In the genomic region with DNA sequence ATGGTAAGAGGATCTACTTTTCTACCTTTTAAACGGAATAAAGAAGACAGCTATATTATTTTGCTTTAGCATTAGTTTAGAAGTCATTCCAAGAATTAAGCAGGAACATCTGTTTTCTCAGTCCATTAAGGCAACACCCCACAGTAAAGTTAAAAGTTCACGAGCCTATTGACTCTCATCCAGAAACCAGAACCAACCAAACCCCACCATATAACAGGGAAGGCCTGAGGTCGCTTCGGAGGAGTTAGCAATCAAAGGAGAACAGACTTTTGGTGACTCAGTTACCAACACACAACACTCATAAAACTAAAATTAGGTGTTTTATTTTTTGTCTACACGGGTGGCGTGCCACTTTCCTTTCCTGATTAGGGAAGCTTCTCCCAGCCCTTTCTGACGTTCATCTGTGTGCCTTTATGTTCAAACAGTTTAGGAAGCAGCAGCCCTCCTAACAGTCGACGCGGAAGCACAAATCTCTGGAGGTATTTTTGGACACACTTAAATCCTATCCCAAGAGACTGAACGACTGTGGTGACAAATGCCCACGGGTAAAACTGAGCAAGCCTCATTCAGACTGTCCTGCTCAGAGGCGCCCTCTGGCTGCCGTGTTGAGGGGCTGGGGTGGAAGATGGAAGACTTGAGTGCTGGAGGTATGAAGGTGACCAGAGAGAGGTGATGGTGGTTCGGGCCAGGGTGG, we compare ENCODE assay signal across 8 cellular contexts. TPM values are rescaled to one million over a fixed set of nuclear protein-coding genes. Genes with fewer than 3 reads are reported as not detected.
DNase-seq lines count a peak whose midpoint lies in the region; ATAC-seq, FAIRE-seq and TF ChIP-seq lines count a peak whose summit lies in the region.

No MANE protein-coding gene starts in this region.

- no peak overlapping the region for H2BK20ac ChIP-seq in H1 (ENCODE audit: low read length)

- H3K9ac ChIP-seq in H1 (replicated peaks in 1 of 4; ENCODE audit: extremely low read depth in 1 of 4, low read depth in 3 of 4, low read length in 3 of 4), result no peak overlapping the region

- no peak overlapping the region for H3K27ac ChIP-seq in H1 (ENCODE audit: low read depth, low read length)

- H3K79me1 ChIP-seq in H1 (ENCODE audit: low read depth, low read length), result no peaks in the 10 kb centered on the region

- H2BK5ac ChIP-seq in H1 (ENCODE audit: low read depth, low read length), result no peak overlapping the region

- H3K9me3 ChIP-seq in H1 (ENCODE audit: insufficient read depth in 2 of 2, low read depth in 1 of 2, low read length in 1 of 2) (no peaks in the 10 kb centered on the region), mucosa of descending colon (no peaks in the 10 kb centered on the region)

- TF ChIP-seq EP300 in H1 (IDR thresholded peaks at IDR 0.05; ENCODE audit: borderline replicate concordance in 1 of 2, low read depth in 2 of 2, low read length in 2 of 2), result no peak

- no peak overlapping the region for H4K5ac ChIP-seq in H1 (ENCODE audit: insufficient read length, low read depth, low read length)

- H3K4ac ChIP-seq in H1 (replicated peaks; ENCODE audit: insufficient read length, low read depth, low read length), result no peak overlapping the region

- no peak overlapping the region for H3K4me2 ChIP-seq in H1 (ENCODE audit: insufficient read depth in 1 of 2, low read depth in 2 of 2, low read length in 2 of 2)

- ATAC-seq in activated CD8-positive, alpha-beta T cell treated with anti-CD3 and anti-CD28 coated beads for 36 hours, result peak; percentile 89
- ATAC-seq in mucosa of descending colon (peak; percentile 76), GM19324 (IDR thresholded peaks at IDR 0.05; ENCODE audit: low FRiP score, unreplicated experiment) (no peak)

- no peak overlapping the region for H3K23ac ChIP-seq in H1 (ENCODE audit: insufficient read length)

- POLR2A ChIA-PET in activated CD8-positive, alpha-beta T cell treated with anti-CD3 and anti-CD28 coated beads for 36 hours (lab: Charles Lee), result interaction anchor here (0.6 to 1.1 kb wide), 2 partner anchors 41 to 103 kb away, joined by 3 read pairs; no protein-coding TSS in a partner anchor
- POLR2A ChIA-PET in H1 (lab: Charles Lee; ENCODE audit: partially characterized antibody), result interaction anchor here (1.2 kb wide), 1 partner anchor 11 kb away, joined by 3 read pairs; no protein-coding TSS in a partner anchor

- H2BK15ac ChIP-seq in H1 (ENCODE audit: low read length), result no peak overlapping the region

- H3K36me3 ChIP-seq in H1 (ENCODE audit: control insufficient read depth in 2 of 4, insufficient read depth in 4 of 4, low read length in 3 of 4) (no peaks in the 10 kb centered on the region), mucosa of descending colon (ENCODE audit: low read depth) (no peaks in the 10 kb centered on the region)

- H2AK5ac ChIP-seq in H1 (ENCODE audit: low read depth, low read length), result no peak overlapping the region

- FAIRE-seq in H1 (lab: Jason Lieb, UNC), result peak; percentile 42

- H3K4me1 ChIP-seq in H1 (replicated peaks in 1 of 4; ENCODE audit: control insufficient read depth in 3 of 4, insufficient read depth in 4 of 4, low read length in 3 of 4) (peaks cover 0 to 7% (median under 1%) of the 10 kb centered on the region in 4 experiments; a peak in 4 of 7 replicates), mucosa of descending colon (ENCODE audit: low read depth) (peaks cover 8% of the 10 kb centered on the region)

- H2BK12ac ChIP-seq in H1 (ENCODE audit: low read depth, low read length), result no peak overlapping the region

- no peak overlapping the region for H3K56ac ChIP-seq in H1 (replicated peaks; ENCODE audit: insufficient read length, low read depth, low read length)

- H3K4me3 ChIP-seq in H1 (ENCODE audit: extremely low read depth in 1 of 4, insufficient read depth in 2 of 4, low read depth in 3 of 4, low read length in 4 of 4) (no peak overlapping the region; a peak in 1 of 8 replicates), mucosa of descending colon (no peak overlapping the region)

- intact Hi-C loops in activated CD8-positive, alpha-beta T cell treated with anti-CD3 and anti-CD28 coated beads for 36 hours (cut with micrococcal nuclease), result loop anchor here (5.0 kb wide), 1 partner anchor 33 kb away; no protein-coding TSS in a partner anchor
- intact Hi-C loops in mucosa of descending colon (cut with DNase I, micrococcal nuclease), result no loop called here

- 61% methylated on average over 15 of the region's 15 CpGs; no CpG with 5 or more reads in 1 of the 2 experiments for WGBS in H1 (ENCODE audit: extremely low coverage in 1 of 2, insufficient coverage in 1 of 2, insufficient read length in 1 of 2, insufficient replicate concordance in 2 of 2, low coverage in 1 of 2, low lambda C conversion rate in 2 of 2, missing lambda C conversion rate in 1 of 2), 2 experiments

- H3K27ac Mint-ChIP-seq in activated CD8-positive, alpha-beta T cell treated with anti-CD3 and anti-CD28 coated beads for 36 hours, result no peak overlapping the region

- H4K8ac ChIP-seq in H1 (ENCODE audit: extremely low read depth, insufficient read depth, low read length), result no peak overlapping the region

- DNase-seq in NCI-H2227 (lab: John Stamatoyannopoulos, UW; ENCODE audit: unreplicated experiment) (peak; percentile 62), NCI-H2227 treated with DMSO at 0.1 percent for 48 hours (lab: John Stamatoyannopoulos, UW) (no peak), NCI-H510A treated with DMSO at 0.1 percent for 48 hours (lab: John Stamatoyannopoulos, UW) (peak; percentile 66), H1 (ENCODE audit: low read depth in 1 of 2, low spot score in 2 of 2) (peak in 1 of 2 experiments; percentile 82), mucosa of descending colon (peak; percentile 73 to 88 (median 87))
- DNase-seq in activated CD8-positive, alpha-beta T cell treated with anti-CD3 and anti-CD28 coated beads for 36 hours, result peak; percentile 83
- DNase-seq in stimulated activated CD8-positive, alpha-beta memory T cell treated with anti-CD3 and anti-CD28 coated beads, Interleukin-7, amount 100 ng/mL, for 24 hours (ENCODE audit: low read depth), result peak; percentile 55

- H4K20me1 ChIP-seq in H1 (replicated peaks in 1 of 2; ENCODE audit: control insufficient read depth in 1 of 2, insufficient read depth in 2 of 2, low read length in 2 of 2), result no peaks in the 10 kb centered on the region

- H3K27me3 ChIP-seq in H1 (replicated peaks in 1 of 4; ENCODE audit: control insufficient read depth in 3 of 4, extremely low read depth in 1 of 4, insufficient read depth in 3 of 4, low read length in 3 of 4), result peaks cover 0 to 2% (median 0%) of the 10 kb centered on the region in 4 experiments; a peak in 2 of 7 replicates

- H3K18ac ChIP-seq in H1 (ENCODE audit: extremely low read depth, low read length), result no peak overlapping the region

- H4K91ac ChIP-seq in H1 (replicated peaks; ENCODE audit: insufficient read length, low read length), result no peak overlapping the region

- no peaks in the 10 kb centered on the region for H3K9me3 Mint-ChIP-seq in activated CD8-positive, alpha-beta T cell treated with anti-CD3 and anti-CD28 coated beads for 36 hours

- no peaks in the 10 kb centered on the region for H3K36me3 Mint-ChIP-seq in activated CD8-positive, alpha-beta T cell treated with anti-CD3 and anti-CD28 coated beads for 36 hours (ENCODE audit: low read depth)

- no peaks in the 10 kb centered on the region for H3K79me2 ChIP-seq in H1 (ENCODE audit: control insufficient read depth in 1 of 2, insufficient read depth in 2 of 2, low read length in 2 of 2)

- no peak for TF ChIP-seq POLR2A in H1 (IDR thresholded peaks at IDR 0.05; ENCODE audit: control extremely low read depth in 1 of 2, low read depth in 2 of 2, low read length in 2 of 2)

- CTCF ChIA-PET in activated CD8-positive, alpha-beta T cell treated with anti-CD3 and anti-CD28 coated beads for 36 hours (lab: Charles Lee), result interaction anchor here (0.7 to 5.4 kb wide), 23 partner anchors 11 to 305 kb away, joined by 3 to 57 read pairs (median 5); no protein-coding TSS in a partner anchor
- CTCF ChIA-PET in H1 (lab: Charles Lee; ENCODE audit: partially characterized antibody), result interaction anchor here (0.7 to 9.3 kb wide), 35 partner anchors 8 to 299 kb away, joined by 3 to 90 read pairs (median 4); no protein-coding TSS in a partner anchor

- no peak overlapping the region for H2BK120ac ChIP-seq in H1 (replicated peaks; ENCODE audit: low read depth, low read length)

- H3K14ac ChIP-seq in H1 (ENCODE audit: insufficient read length), result no peak overlapping the region

- TF ChIP-seq RAD21 in H1 (IDR thresholded peaks at IDR 0.05 in 1 of 2, conservative IDR thresholded peaks at IDR 0.05 in 1 of 2; ENCODE audit: low read depth in 2 of 2, low read length in 2 of 2), result peak; percentile 67 to 77

- peaks cover 4% of the 10 kb centered on the region for H3K4me1 Mint-ChIP-seq in activated CD8-positive, alpha-beta T cell treated with anti-CD3 and anti-CD28 coated beads for 36 hours (ENCODE audit: low read depth)

- H3K27me3 Mint-ChIP-seq in activated CD8-positive, alpha-beta T cell treated with anti-CD3 and anti-CD28 coated beads for 36 hours, result peaks cover 38% of the 10 kb centered on the region

- peak; percentile 93 for TF ChIP-seq CTCF in activated CD8-positive, alpha-beta T cell treated with anti-CD3 and anti-CD28 coated beads for 36 hours (IDR thresholded peaks at IDR 0.05)
- TF ChIP-seq CTCF in H1 (IDR thresholded peaks at IDR 0.05; ENCODE audit: control extremely low read depth in 1 of 3, insufficient read depth in 1 of 3, low read depth in 1 of 3, low read length in 3 of 3), result peak; percentile 83 to 92 (median 91)
- TF ChIP-seq CTCF in mucosa of descending colon (IDR thresholded peaks at IDR 0.05), result peak; percentile 80

- no peak overlapping the region for H3K4me3 Mint-ChIP-seq in activated CD8-positive, alpha-beta T cell treated with anti-CD3 and anti-CD28 coated beads for 36 hours

- 0 out of 2 replicates have a peak overlapping the region, but pooled peaks have one; percentile 42 for H2AFZ ChIP-seq in H1 (ENCODE audit: low read length)

- no peaks in the 10 kb centered on the region for H3K23me2 ChIP-seq in H1 (ENCODE audit: low read depth, low read length)

RNA-seq across cellular contexts. Expression of a gene that starts 8.6 kb away (rescaled TPM):
- total RNA-seq in activated CD8-positive, alpha-beta T cell treated with anti-CD3 and anti-CD28 coated beads for 36 hours, result under 1 TPM; 0.29 to 0.59 TPM
- total RNA-seq in H1 (2021; fragmentation: NEBNext Ultra II Directional; extraction: Animal tissue kit (Norgen Biotek cat#: 25700)), result not detected in 2 replicates
- polyA plus RNA-seq in H1 (2011; rRNA removed), result not detected in 2 replicates
- not detected for polyA plus RNA-seq in H1 (2011; cell fraction: cytosol; rRNA removed)
- not detected for polyA plus RNA-seq in H1 (2011; cell fraction: nucleus; rRNA removed)
- not detected in 4 replicates for polyA plus RNA-seq in H1 (2012, experiment 1 of 2)
- polyA plus RNA-seq in H1 (2012, experiment 2 of 2), result not detected
- not detected for polyA plus RNA-seq in H1 (2013, experiment 1 of 2)
- polyA plus RNA-seq in H1 (2013, experiment 2 of 2), result not detected
- not detected in 2 replicates for polyA minus RNA-seq in H1 (2011; rRNA and poly(A)+ RNA removed)
- polyA minus RNA-seq in H1 (2011; cell fraction: cytosol; rRNA and poly(A)+ RNA removed), result not detected
- polyA minus RNA-seq in H1 (2011; cell fraction: nucleus; rRNA and poly(A)+ RNA removed), result not detected
- 1 to 10 TPM in 1 of 3 donors, under 1 TPM in 1, not detected in 1; 0.55 to 2.1 TPM for total RNA-seq in mucosa of descending colon

RNA-seq across cellular contexts. Expression of a gene that starts 9.0 kb away (rescaled TPM):
- under 1 TPM; 0.34 to 0.45 TPM for total RNA-seq in activated CD8-positive, alpha-beta T cell treated with anti-CD3 and anti-CD28 coated beads for 36 hours
- total RNA-seq in H1 (2021; fragmentation: NEBNext Ultra II Directional; extraction: Animal tissue kit (Norgen Biotek cat#: 25700)), result 0.43 and 0.44 TPM in 2 replicates
- polyA plus RNA-seq in H1 (2011; rRNA removed), result 0.50 and 0.68 TPM in 2 replicates
- 0.67 TPM for polyA plus RNA-seq in H1 (2011; cell fraction: cytosol; rRNA removed)
- polyA plus RNA-seq in H1 (2011; cell fraction: nucleus; rRNA removed), result 0.48 TPM
- 0.48 to 0.86 TPM (median 0.74 TPM) in 4 replicates for polyA plus RNA-seq in H1 (2012, experiment 1 of 2)
- polyA plus RNA-seq in H1 (2012, experiment 2 of 2), result 0.20 TPM
- 0.36 TPM for polyA plus RNA-seq in H1 (2013, experiment 1 of 2)
- polyA plus RNA-seq in H1 (2013, experiment 2 of 2), result 0.40 TPM
- polyA minus RNA-seq in H1 (2011; rRNA and poly(A)+ RNA removed), result 1.3 and 1.5 TPM in 2 replicates
- polyA minus RNA-seq in H1 (2011; cell fraction: cytosol; rRNA and poly(A)+ RNA removed), result 0.22 TPM
- polyA minus RNA-seq in H1 (2011; cell fraction: nucleus; rRNA and poly(A)+ RNA removed), result 1.2 TPM
- total RNA-seq in mucosa of descending colon, result 10 to 100 TPM in 1 of 3 donors, 1 to 10 TPM in 2; 5.8 to 15.5 (median 5.8) TPM

RNA-seq across cellular contexts. Expression of a gene that starts 55.8 kb away (rescaled TPM):
- not detected for total RNA-seq in activated CD8-positive, alpha-beta T cell treated with anti-CD3 and anti-CD28 coated beads for 36 hours
- not detected in 2 replicates for total RNA-seq in H1 (2021; fragmentation: NEBNext Ultra II Directional; extraction: Animal tissue kit (Norgen Biotek cat#: 25700))
- not detected in 2 replicates for polyA plus RNA-seq in H1 (2011; rRNA removed)
- not detected for polyA plus RNA-seq in H1 (2011; cell fraction: cytosol; rRNA removed)
- polyA plus RNA-seq in H1 (2011; cell fraction: nucleus; rRNA removed), result not detected
- polyA plus RNA-seq in H1 (2012, experiment 1 of 2), result not detected in 4 replicates
- polyA plus RNA-seq in H1 (2012, experiment 2 of 2), result not detected
- polyA plus RNA-seq in H1 (2013, experiment 1 of 2), result not detected
- not detected for polyA plus RNA-seq in H1 (2013, experiment 2 of 2)
- polyA minus RNA-seq in H1 (2011; rRNA and poly(A)+ RNA removed), result not detected in 2 replicates
- polyA minus RNA-seq in H1 (2011; cell fraction: cytosol; rRNA and poly(A)+ RNA removed), result not detected
- polyA minus RNA-seq in H1 (2011; cell fraction: nucleus; rRNA and poly(A)+ RNA removed), result not detected
- under 1 TPM in 2 of 3 donors, not detected in 1; 0.12 to 0.80 TPM for total RNA-seq in mucosa of descending colon
